In the genomic region with DNA sequence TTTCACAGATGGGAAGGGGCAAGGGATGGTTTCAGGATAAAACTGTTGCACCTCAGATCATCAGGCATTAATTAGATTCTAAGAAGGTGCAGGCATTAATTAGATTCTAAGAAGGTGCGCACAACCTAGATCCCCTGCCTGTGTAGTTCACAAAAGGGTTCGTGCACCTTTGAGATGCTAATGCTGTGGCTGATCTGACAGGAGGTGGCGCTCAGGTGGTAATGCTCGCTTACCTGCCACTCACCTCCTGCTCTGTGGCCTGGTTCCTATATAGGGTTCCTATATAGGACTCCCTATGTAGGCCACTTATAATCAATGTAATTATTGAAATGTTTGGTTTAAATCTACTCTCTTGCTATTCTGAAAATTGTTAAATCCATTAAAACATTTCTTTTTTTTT, we compare ENCODE assay signal across 30 cellular contexts.
"Had no signal": no experiment of that assay in that cellular context is flagged by ENCODE, and none has a peak within 500 bp of the region (broad histone marks: within the 10 kb centered on the region; RNA-seq: fewer than 3 reads in every experiment).

No MANE protein-coding gene starts in this region.

- H3K4me2 ChIP-seq: hepatocyte had no signal

- H3K9me3 ChIP-seq: body of pancreas, colonic mucosa, gastrocnemius medialis, neutrophil, ovary, testis, transverse colon had no signal

- DNase-seq: activated CD4-positive, alpha-beta T cell treated with anti-CD3 and anti-CD28 coated beads for 36 hours; activated CD4-positive, CD25-positive, alpha-beta regulatory T cell; activated CD8-positive, alpha-beta memory T cell treated with anti-CD3 and anti-CD28 coated beads, Interleukin-2, amount 10 ng/mL, durations not matched to agents 7 days and 5 days; activated CD8-positive, alpha-beta T cell treated with anti-CD3 and anti-CD28 coated beads, Interleukin-2, amount 10 ng/mL, durations not matched to agents 7 days and 5 days; activated naive CD4-positive, alpha-beta T cell; activated T-cell treated with anti-CD3 and anti-CD28 coated beads, Interleukin-2, amount 50 U/mL, for 48 hours; aorta; body of pancreas; cerebellar nuclear complex; colonic mucosa; effector CD8-positive, alpha-beta T cell; erythroblast; gastrocnemius medialis; immature natural killer cell; kidney; left colon; mammary epithelial cell; naive B cell; nephron progenitor cell; ovary; stimulated activated CD4-positive, alpha-beta T cell treated with anti-CD3 and anti-CD28 coated beads, Interleukin-12 subunit alpha, Interleukin-12 subunit beta, amount 100 ng/mL, for 4 hours; stimulated activated CD4-positive, alpha-beta T cell treated with anti-CD3 and anti-CD28 coated beads, Interleukin-4, amount 100 ng/mL, for 1 hour; stimulated activated naive CD8-positive, alpha-beta T cell treated with anti-CD3 and anti-CD28 coated beads, Interleukin-15, Interleukin-2, amounts not matched to agents 100 U/mL and 50 U/mL, for 24 hours; testis; transverse colon had no signal

- H3K4me1 ChIP-seq: body of pancreas, colonic mucosa, gastrocnemius medialis, testis, transverse colon had no signal

- ATAC-seq: activated CD4-positive, alpha-beta T cell treated with anti-CD3 and anti-CD28 coated beads for 36 hours; activated CD8-positive, alpha-beta memory T cell treated with anti-CD3 and anti-CD28 coated beads, Interleukin-2, amount 10 ng/mL, durations not matched to agents 7 days and 5 days; activated CD8-positive, alpha-beta T cell treated with anti-CD3 and anti-CD28 coated beads, Interleukin-2, amount 10 ng/mL, durations not matched to agents 7 days and 5 days; activated naive CD4-positive, alpha-beta T cell treated with anti-CD3 and anti-CD28 coated beads, Interleukin-2, amount 50 U/mL, for 72 hours; body of pancreas; gastrocnemius medialis; left colon; sciatic nerve; stimulated activated naive CD8-positive, alpha-beta T cell treated with anti-CD3 and anti-CD28 coated beads, Interleukin-15, Interleukin-2, amounts not matched to agents 100 U/mL and 50 U/mL, for 24 hours had no signal

- H3K79me2 ChIP-seq: hepatocyte had no signal

- H3K4me3 ChIP-seq: body of pancreas, colonic mucosa, gastrocnemius medialis, hepatocyte, ovary, skin epidermis, testis, transverse colon had no signal

- H3K27ac ChIP-seq: body of pancreas, colonic mucosa, gastrocnemius medialis, hepatocyte, neutrophil, ovary, skin epidermis, testis, transverse colon had no signal

- H3K27me3 ChIP-seq: body of pancreas, colonic mucosa, gastrocnemius medialis, hepatocyte, neutrophil, ovary, testis, transverse colon had no signal

- H2AFZ ChIP-seq: hepatocyte had no signal

- H3K36me3 ChIP-seq: colonic mucosa, gastrocnemius medialis, neutrophil, ovary, transverse colon had no signal
